1 cellular context compared by ENCODE assay signal in genomic region chr9:127716412-127716811, GRCh38.
TF ChIP-seq lines count a peak whose summit lies in the region.

No MANE protein-coding gene starts in this region.

TF ChIP-seq in GM12878, 131 proteins besides CTCF, POLR2A, EP300 and RAD21:
- TF ChIP-seq JUNB (IDR thresholded peaks at IDR 0.05) (no peak), CEBPB (IDR thresholded peaks at IDR 0.05; ENCODE audit: borderline replicate concordance in 1 of 2, low read depth in 2 of 2, low read length in 2 of 2) (no peak), CHD2 (IDR thresholded peaks at IDR 0.05; ENCODE audit: borderline replicate concordance, low read depth, low read length) (no peak), ATF7 (IDR thresholded peaks at IDR 0.05; ENCODE audit: low read depth) (no peak), WRNIP1 (IDR thresholded peaks at IDR 0.05; ENCODE audit: borderline replicate concordance, low read depth, low read length) (no peak), BMI1 (IDR thresholded peaks at IDR 0.05; ENCODE audit: borderline replicate concordance) (no peak), CUX1 (IDR thresholded peaks at IDR 0.05; ENCODE audit: insufficient replicate concordance, low read depth, low read length) (no peak), ASH2L (IDR thresholded peaks at IDR 0.05; ENCODE audit: borderline replicate concordance, low read depth) (no peak), BCLAF1 (IDR thresholded peaks at IDR 0.05) (no peak), PBX3 (IDR thresholded peaks at IDR 0.05; ENCODE audit: insufficient replicate concordance, low read depth, low read length) (no peak), NR2C2 (IDR thresholded peaks at IDR 0.05; ENCODE audit: borderline replicate concordance, control insufficient read depth, insufficient read length, low read depth) (no peak), CHD4 (IDR thresholded peaks at IDR 0.05) (no peak), ATF2 (IDR thresholded peaks at IDR 0.05; ENCODE audit: low read length) (no peak), SIN3A (IDR thresholded peaks at IDR 0.05; ENCODE audit: low read depth, low read length) (no peak), NBN (IDR thresholded peaks at IDR 0.05) (no peak), SMARCA5 (IDR thresholded peaks at IDR 0.05) (no peak), ZSCAN29 (IDR thresholded peaks at IDR 0.05) (no peak), RB1 (IDR thresholded peaks at IDR 0.05; ENCODE audit: borderline replicate concordance) (no peak), MAX (IDR thresholded peaks at IDR 0.05; ENCODE audit: low read depth, low read length) (no peak), ZBTB4 (CRISPR knock-in tag; IDR thresholded peaks at IDR 0.05) (no peak)
